Comparison of ENCODE assay signal across 1 cellular context in the genomic region with DNA sequence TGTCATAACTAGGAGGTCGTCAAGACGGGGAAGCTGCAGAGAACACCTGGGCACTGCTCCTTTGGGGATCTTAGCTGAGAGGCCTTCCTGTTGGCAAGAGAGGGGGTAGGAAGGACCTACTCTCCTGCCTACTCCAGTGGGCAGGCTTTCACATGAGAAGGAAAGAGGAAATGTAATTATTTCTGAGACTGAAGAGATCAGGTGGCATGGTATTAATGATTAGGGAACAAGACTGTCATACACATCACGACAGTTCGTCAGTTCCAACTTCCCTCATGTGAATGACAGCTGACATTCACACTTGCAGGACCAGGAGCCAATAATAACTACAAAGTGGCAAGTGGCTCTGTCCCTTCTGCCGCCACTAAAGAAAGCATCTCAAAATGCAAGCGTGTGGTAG.
A peak's percentile ranks its signal among the peaks of the same experiment; 100 is the strongest.
TF ChIP-seq lines count a peak whose summit lies in the region.

No MANE protein-coding gene starts in this region.

TF ChIP-seq in GM12878, 131 proteins besides CTCF, POLR2A, EP300 and RAD21 (continued from another document):
- TF ChIP-seq E2F8 (IDR thresholded peaks at IDR 0.05; ENCODE audit: low read depth, partially characterized antibody) (no peak), ATF7 (IDR thresholded peaks at IDR 0.05; ENCODE audit: low read depth) (no peak), REST (IDR thresholded peaks at IDR 0.05; ENCODE audit: low read depth, low read length) (no peak), PKNOX1 (IDR thresholded peaks at IDR 0.05) (peak; percentile 19; the same call in 1 of the 2 replicates), RBBP5 (conservative IDR thresholded peaks at IDR 0.05) (no peak)
